8 cellular contexts compared by ENCODE assay signal in the genomic region with DNA sequence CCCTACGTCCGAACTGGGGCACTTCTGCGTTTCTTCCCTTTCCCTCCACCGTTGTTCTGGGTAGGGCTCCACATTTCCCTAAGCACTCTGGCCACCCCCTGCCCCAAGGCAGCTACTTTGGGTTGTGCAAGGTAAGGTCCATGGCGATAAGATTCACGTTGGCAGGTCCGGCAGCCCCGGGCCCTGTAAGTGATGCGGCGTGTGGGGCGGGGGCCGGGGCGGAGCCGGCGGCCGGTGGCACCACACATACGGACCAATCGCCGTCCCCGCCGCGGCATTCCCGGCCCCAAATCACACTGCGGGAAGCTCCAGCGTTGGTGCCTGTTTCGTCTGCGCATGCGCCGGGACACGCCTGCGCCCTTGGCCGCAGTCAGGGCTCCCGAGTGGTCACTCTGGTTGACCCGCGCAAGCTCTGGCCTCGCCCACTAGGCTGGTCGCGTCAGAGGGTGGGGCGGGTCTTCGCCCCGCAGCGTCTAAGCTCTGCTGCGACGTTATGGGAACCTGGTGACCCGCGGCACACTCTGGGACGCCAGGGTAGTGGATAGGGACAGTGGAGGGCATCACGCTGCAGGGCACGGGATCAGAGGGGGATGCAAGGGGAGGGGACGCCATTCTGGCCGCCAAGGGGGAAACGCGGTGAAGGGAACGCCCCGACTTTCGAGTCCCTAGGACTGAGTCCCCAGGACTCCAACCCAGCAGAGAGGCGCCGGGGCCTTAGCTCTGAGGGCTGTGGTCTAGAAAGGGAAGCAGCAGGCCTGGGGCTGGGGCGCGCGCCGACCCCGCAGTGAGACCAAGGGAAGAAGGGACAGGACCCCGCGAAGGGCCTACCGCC. TPM values are rescaled to one million over a fixed set of nuclear protein-coding genes. Genes with fewer than 3 reads are reported as not detected.
A peak's percentile ranks its signal among the peaks of the same experiment; 100 is the strongest.
DNase-seq lines count a peak whose midpoint lies in the region; ATAC-seq and TF ChIP-seq lines count a peak whose summit lies in the region.

No MANE protein-coding gene starts in this region.

- H3K79me2 ChIP-seq in fibroblast of lung (ENCODE audit: control insufficient read depth, insufficient read depth, low read length), result peaks cover 11% of the 10 kb centered on the region

- intact Hi-C loops in Caco-2 (cut with micrococcal nuclease; ENCODE audit: unreplicated experiment), result loop anchor here (1.0 to 5.0 kb wide), 3 partner anchors 18 to 152 kb away; partner anchors contain the start of gene FTH1

- peaks cover 16% of the 10 kb centered on the region for H3K4me1 ChIP-seq in Caco-2
- H3K4me1 ChIP-seq in fibroblast of lung (ENCODE audit: control insufficient read depth, extremely low read depth, insufficient read depth, low read length), result peaks cover 4% of the 10 kb centered on the region
- H3K4me1 ChIP-seq in muscle layer of duodenum (ENCODE audit: control insufficient read depth in 1 of 2, insufficient read depth in 2 of 2, low read length in 2 of 2), result peaks cover 0 to 9% of the 10 kb centered on the region in 2 donors
- peaks cover 4 to 15% of the 10 kb centered on the region in 2 donors for H3K4me1 ChIP-seq in thoracic aorta (ENCODE audit: control insufficient read depth in 1 of 2, low read depth in 2 of 2)

- H3K9ac ChIP-seq in fibroblast of lung (ENCODE audit: insufficient read depth, low read length), result peak overlapping the region; percentile 95

- H3K27me3 Mint-ChIP-seq in Caco-2 (ENCODE audit: insufficient read depth, unreplicated experiment), result no peaks in the 10 kb centered on the region

- no peak for TF ChIP-seq CTCF in Caco-2 (IDR thresholded peaks at IDR 0.05; ENCODE audit: insufficient read depth in 1 of 2, low read depth in 1 of 2, low read length in 1 of 2, severe bottlenecking in 1 of 2, unreplicated experiment in 1 of 2)
- TF ChIP-seq CTCF in HL-60 (IDR thresholded peaks at IDR 0.05; ENCODE audit: insufficient read depth, low read length), result no peak
- TF ChIP-seq CTCF in fibroblast of lung (conservative IDR thresholded peaks at IDR 0.05 in 1 of 2, IDR thresholded peaks at IDR 0.05 in 1 of 2; ENCODE audit: low read depth in 1 of 2, low read length in 2 of 2), result no peak
- TF ChIP-seq CTCF in thoracic aorta (IDR thresholded peaks at IDR 0.05), result no peak

- H3K27ac Mint-ChIP-seq in Caco-2 (ENCODE audit: unreplicated experiment), result peak overlapping the region; percentile 90

- H3K4me2 ChIP-seq in fibroblast of lung (ENCODE audit: extremely low read depth, insufficient read depth, low read length), result peak overlapping the region; percentile 42

- H3K9me3 ChIP-seq in Caco-2, result no peaks in the 10 kb centered on the region
- no peaks in the 10 kb centered on the region for H3K9me3 ChIP-seq in fibroblast of lung (ENCODE audit: control insufficient read depth, insufficient read depth, low read depth, low read length)
- no peaks in the 10 kb centered on the region for H3K9me3 ChIP-seq in muscle layer of duodenum (ENCODE audit: control insufficient read depth in 1 of 2, low read length in 2 of 2)
- no peaks in the 10 kb centered on the region for H3K9me3 ChIP-seq in thoracic aorta

- CTCF ChIA-PET in Caco-2 (lab: Charles Lee), result interaction anchor here (0.6 to 4.6 kb wide), 20 partner anchors 13 to 671 kb away, joined by 3 to 57 read pairs (median 8); partner anchors contain the start of genes FADS2 and FEN1

- peak overlapping the region; percentile 3 for H2AFZ ChIP-seq in fibroblast of lung (ENCODE audit: low read length)

- H4K20me1 ChIP-seq in fibroblast of lung (ENCODE audit: control insufficient read depth, extremely low read depth, insufficient read depth, low read length), result no peaks in the 10 kb centered on the region

- ATAC-seq in GM19455 (IDR thresholded peaks at IDR 0.05; ENCODE audit: unreplicated experiment) (peak; percentile 47), thoracic aorta (ENCODE audit: insufficient number of reproducible peaks, low FRiP score, low read depth) (peak; percentile 71)

- H3K4me3 ChIP-seq in Caco-2 (ENCODE audit: low read depth, low read length), result peak overlapping the region; percentile 85
- peak overlapping the region; percentile 52 for H3K4me3 ChIP-seq in HL-60 (replicated peaks; ENCODE audit: insufficient read depth, low read length)
- peak overlapping the region; percentile 77 to 81 (median 79) for H3K4me3 ChIP-seq in fibroblast of lung (replicated peaks in 1 of 4; ENCODE audit: control extremely low read depth in 1 of 4, insufficient read depth in 1 of 4, low read depth in 3 of 4, low read length in 4 of 4)
- H3K4me3 ChIP-seq in muscle layer of duodenum (ENCODE audit: low read depth in 1 of 2, low read length in 2 of 2), result peak overlapping the region; percentile 69 to 70
- peak overlapping the region; percentile 92 for H3K4me3 ChIP-seq in thoracic aorta

- peaks cover 67% of the 10 kb centered on the region for H3K36me3 Mint-ChIP-seq in Caco-2 (ENCODE audit: insufficient read depth, unreplicated experiment)

- H3K36me3 ChIP-seq in Caco-2 (ENCODE audit: control insufficient read depth, insufficient read depth, low read length), result peaks cover 9% of the 10 kb centered on the region
- H3K36me3 ChIP-seq in fibroblast of lung (ENCODE audit: control insufficient read depth, insufficient read depth, low read length), result peaks cover 15% of the 10 kb centered on the region
- H3K36me3 ChIP-seq in muscle layer of duodenum (ENCODE audit: control insufficient read depth in 1 of 2, insufficient read depth in 2 of 2, low read length in 2 of 2), result peaks cover 17 to 23% of the 10 kb centered on the region in 2 donors
- peaks cover 16% of the 10 kb centered on the region for H3K36me3 ChIP-seq in thoracic aorta

- peak; percentile 99 for DNase-seq in Caco-2
- DNase-seq in HL-60 (ENCODE audit: low read depth in 1 of 2, low spot score in 1 of 2), result peak; percentile 25 to 84
- DNase-seq in NCI-H82 treated with DMSO at 0.1 percent for 48 hours (lab: John Stamatoyannopoulos, UW; ENCODE audit: unreplicated experiment), result peak; percentile 73
- DNase-seq in activated T-cell treated with anti-CD3 and anti-CD28 coated beads, Interleukin-2, amount 50 U/mL, for 48 hours, result peak; percentile 75 to 79
- DNase-seq in fibroblast of lung (ENCODE audit: low read depth in 2 of 2), result peak; percentile 95 to 98
- DNase-seq in thoracic aorta (ENCODE audit: low spot score), result peak; percentile 79

- H3K4me3 Mint-ChIP-seq in Caco-2 (ENCODE audit: unreplicated experiment), result peak overlapping the region; percentile 81

- peaks cover 18% of the 10 kb centered on the region for H3K4me1 Mint-ChIP-seq in Caco-2 (ENCODE audit: low read depth, unreplicated experiment)

- no peaks in the 10 kb centered on the region for H3K9me3 Mint-ChIP-seq in Caco-2 (ENCODE audit: unreplicated experiment)

- no peak overlapping the region for H3K27ac ChIP-seq in HL-60 (replicated peaks)
- peak overlapping the region; percentile 98 for H3K27ac ChIP-seq in fibroblast of lung (ENCODE audit: insufficient read depth, low read length)
- H3K27ac ChIP-seq in muscle layer of duodenum (ENCODE audit: low read length), result peak overlapping the region; percentile 89
- peak overlapping the region; percentile 99 to 100 for H3K27ac ChIP-seq in thoracic aorta

- H3K27me3 ChIP-seq in Caco-2 (replicated peaks; ENCODE audit: control insufficient read depth, insufficient read depth, low read length), result no peaks in the 10 kb centered on the region
- H3K27me3 ChIP-seq in HL-60 (ENCODE audit: insufficient read depth, poor library complexity, severe bottlenecking), result peaks cover 33% of the 10 kb centered on the region
- H3K27me3 ChIP-seq in fibroblast of lung (ENCODE audit: control insufficient read depth, insufficient read depth, low read length), result no peaks in the 10 kb centered on the region
- no peaks in the 10 kb centered on the region for H3K27me3 ChIP-seq in muscle layer of duodenum (ENCODE audit: low read depth, low read length)
- H3K27me3 ChIP-seq in thoracic aorta (replicated peaks; ENCODE audit: insufficient read depth), result no peaks in the 10 kb centered on the region

- POLR2A ChIA-PET in Caco-2 (lab: Charles Lee), result interaction anchor here (0.7 to 3.8 kb wide), 19 partner anchors 8 to 308 kb away, joined by 3 to 60 read pairs (median 5); partner anchors contain the start of genes FADS2, FEN1, FTH1 and INCENP

- TSS peak; percentile 68 for BruUV-seq in Caco-2 (replicated peaks; lab: Mats Ljungman, UMichigan)

RNA-seq across cellular contexts. Expression of gene FADS1, which starts 1.6 kb away (rescaled TPM):
- total RNA-seq in Caco-2 (2022), result 108 and 116 TPM in 2 replicates
- 151 and 208 TPM in 2 replicates for total RNA-seq in fibroblast of lung
- polyA plus RNA-seq in fibroblast of lung, result 109 and 173 TPM in 2 replicates
- polyA plus RNA-seq in fibroblast of lung (2012), result 68.7 and 126 TPM in 2 replicates
- 140 and 162 TPM in 2 replicates for polyA minus RNA-seq in fibroblast of lung (ENCODE audit: low replicate concordance)
- total RNA-seq in thoracic aorta, result 10 to 100 TPM; 39.0 to 52.9 TPM

RNA-seq across cellular contexts. Expression of gene FADS2, which starts 12.9 kb away (rescaled TPM):
- total RNA-seq in Caco-2 (2022) (30.6 and 36.3 TPM in 2 replicates), fibroblast of lung (266 and 418 TPM in 2 replicates), thoracic aorta (100 to 1,000 TPM in 1 of 2 donors, 10 to 100 TPM in 1; 89.2 to 234 TPM)
- polyA plus RNA-seq in fibroblast of lung, result 687 and 932 TPM in 2 replicates
- 483 and 700 TPM in 2 replicates for polyA plus RNA-seq in fibroblast of lung (2012)
- 1,928 and 3,022 TPM in 2 replicates for polyA minus RNA-seq in fibroblast of lung (ENCODE audit: low replicate concordance)

RNA-seq across cellular contexts. Expression of gene FEN1, which starts 22.5 kb away (rescaled TPM):
- total RNA-seq in Caco-2 (2022) (83.4 and 86.1 TPM in 2 replicates), fibroblast of lung (3.6 and 3.8 TPM in 2 replicates), thoracic aorta (1 to 10 TPM; 4.5 to 5.4 TPM)
- 14.0 and 35.1 TPM in 2 replicates for polyA plus RNA-seq in fibroblast of lung
- 20.7 and 47.1 TPM in 2 replicates for polyA plus RNA-seq in fibroblast of lung (2012)
- polyA minus RNA-seq in fibroblast of lung (ENCODE audit: low replicate concordance), result 33.2 and 49.1 TPM in 2 replicates

RNA-seq across cellular contexts. Expression of gene TMEM258, which starts 22.8 kb away (rescaled TPM):
- 190 and 197 TPM in 2 replicates for total RNA-seq in Caco-2 (2022)
- total RNA-seq in fibroblast of lung, result 118 and 173 TPM in 2 replicates
- 245 and 281 TPM in 2 replicates for polyA plus RNA-seq in fibroblast of lung
- polyA plus RNA-seq in fibroblast of lung (2012), result 362 and 389 TPM in 2 replicates
- polyA minus RNA-seq in fibroblast of lung (ENCODE audit: low replicate concordance), result 139 and 220 TPM in 2 replicates
- total RNA-seq in thoracic aorta, result 10 to 100 TPM; 17.3 to 63.6 TPM

Comparison
In these comparisons a context has a peak if more than half of its experiments do, and no peak if none do; other contexts are left out.
1. RNA of gene FEN1, which starts 22.5 kb away (total RNA-seq): 83.4 to 86.1 TPM in Caco-2; 4.5 to 5.4 TPM in thoracic aorta and 3.6 to 3.8 TPM in fibroblast of lung; every median in the first group is over 10 times any median in the second.
2. Peak in every context shown above with its lines, with median percentiles within 50 percentile points of each other: DNase-seq and H3K4me3 ChIP-seq.